Comparison of ENCODE assay signal across 20 cellular contexts in genomic region chr11:114176321-114176720, GRCh38.
DNase-seq lines count a peak whose midpoint lies in the region; ATAC-seq and TF ChIP-seq lines count a peak whose summit lies in the region.
"Had no signal": no experiment of that assay in that cellular context is flagged by ENCODE, and none has a peak within 500 bp of the region (broad histone marks: within the 10 kb centered on the region; RNA-seq: fewer than 3 reads in every experiment).

No MANE protein-coding gene starts in this region.

- H3K27me3 ChIP-seq in right atrium auricular region: no peaks in the 10 kb centered on the region
- no peaks in the 10 kb centered on the region for H3K27me3 ChIP-seq in skeletal muscle tissue (ENCODE audit: control insufficient read depth in 3 of 3, insufficient read depth in 3 of 3, low read length in 3 of 3)
- H3K27me3 ChIP-seq in aorta (ENCODE audit: control insufficient read depth in 1 of 2, insufficient read depth in 2 of 2, low read length in 1 of 2): no peaks in the 10 kb centered on the region

- intact Hi-C loops in Right ventricle myocardium inferior (cut with DNase I): no loop called here
- intact Hi-C loops in aorta (cut with DNase I): loop anchor here (5.0 kb wide), 3 partner anchors 44 to 99 kb away; no protein-coding TSS in a partner anchor

- H3K27ac Mint-ChIP-seq in activated CD4-positive, alpha-beta T cell treated with anti-CD3 and anti-CD28 coated beads, Interleukin-2, amount 10 ng/mL, durations not matched to agents 7 days and 5 days: no peak overlapping the region
- H3K27ac Mint-ChIP-seq: activated T-helper 17 cell treated with anti-CD3 and anti-CD28 coated beads, Interleukin-2, amount 50 U/mL, for 72 hours; CD4-positive, alpha-beta T cell; IgD-negative memory B cell had no signal

- no peak overlapping the region for H3K4me3 Mint-ChIP-seq in activated CD4-positive, alpha-beta T cell treated with anti-CD3 and anti-CD28 coated beads, Interleukin-2, amount 10 ng/mL, durations not matched to agents 7 days and 5 days
- H3K4me3 Mint-ChIP-seq: activated T-helper 17 cell treated with anti-CD3 and anti-CD28 coated beads, Interleukin-2, amount 50 U/mL, for 72 hours; CD4-positive, alpha-beta T cell had no signal

- POLR2A ChIA-PET in activated CD4-positive, alpha-beta T cell treated with anti-CD3 and anti-CD28 coated beads, Interleukin-2, amount 10 ng/mL, durations not matched to agents 7 days and 5 days (lab: Charles Lee): no interaction called here

- H3K4me3 ChIP-seq in right atrium auricular region: no peak overlapping the region
- peak overlapping the region in 2 of 3 donors; percentile 1 to 36 for H3K4me3 ChIP-seq in skeletal muscle tissue (ENCODE audit: low read length in 3 of 3)
- H3K4me3 ChIP-seq in aorta (ENCODE audit: low read length in 2 of 2): no peak overlapping the region

- peaks cover 7% of the 10 kb centered on the region for H3K36me3 Mint-ChIP-seq in activated CD4-positive, alpha-beta T cell treated with anti-CD3 and anti-CD28 coated beads, Interleukin-2, amount 10 ng/mL, durations not matched to agents 7 days and 5 days (ENCODE audit: low read depth)
- H3K36me3 Mint-ChIP-seq: IgD-negative memory B cell had no signal

- DNase-seq in right atrium auricular region (ENCODE audit: low spot score) (no peak), Right ventricle myocardium inferior (ENCODE audit: missing footprints) (no peak), left lobe of liver (ENCODE audit: low spot score) (peak; percentile 81), aorta (no peak), SIG-M5 (lab: John Stamatoyannopoulos, UW) (no peak)
- DNase-seq in activated CD4-positive, alpha-beta T cell treated with anti-CD3 and anti-CD28 coated beads, Interleukin-2, amount 10 ng/mL, durations not matched to agents 7 days and 5 days: no peak
- DNase-seq: ACHN; activated CD8-positive, alpha-beta memory T cell treated with anti-CD3 and anti-CD28 coated beads for 24 hours; amniotic stem cell; CD4-positive, alpha-beta T cell; DMS79 treated with DMSO at 0.1 percent for 48 hours; NCI-H187 treated with DMSO at 0.1 percent for 48 hours; NCI-H446; substantia nigra; T-helper 1 cell; WERI-Rb-1 had no signal

- H3K27ac ChIP-seq in right atrium auricular region (peak overlapping the region; percentile 99), skeletal muscle tissue (ENCODE audit: low read depth, low read length) (peak overlapping the region; percentile 99), aorta (ENCODE audit: low read depth in 1 of 2, low read length in 2 of 2) (peak overlapping the region; percentile 79 to 80)
- H3K27ac ChIP-seq: WERI-Rb-1 had no signal

- peaks cover 82% of the 10 kb centered on the region for H3K4me1 Mint-ChIP-seq in activated CD4-positive, alpha-beta T cell treated with anti-CD3 and anti-CD28 coated beads, Interleukin-2, amount 10 ng/mL, durations not matched to agents 7 days and 5 days

- no peaks in the 10 kb centered on the region for H3K27me3 Mint-ChIP-seq in activated CD4-positive, alpha-beta T cell treated with anti-CD3 and anti-CD28 coated beads, Interleukin-2, amount 10 ng/mL, durations not matched to agents 7 days and 5 days
- H3K27me3 Mint-ChIP-seq: activated T-helper 17 cell treated with anti-CD3 and anti-CD28 coated beads, Interleukin-2, amount 50 U/mL, for 72 hours; CD4-positive, alpha-beta T cell had no signal

- H3K9ac ChIP-seq in skeletal muscle tissue (ENCODE audit: low read depth in 1 of 3, low read length in 3 of 3): peak overlapping the region; percentile 4 to 77 (median 54)

- no peak for TF ChIP-seq CTCF in right atrium auricular region (IDR thresholded peaks at IDR 0.05)

- 83 to 89% methylated on average over 8 of the region's 8 CpGs for WGBS in aorta, 2 donors

- CTCF ChIA-PET in activated CD4-positive, alpha-beta T cell treated with anti-CD3 and anti-CD28 coated beads, Interleukin-2, amount 10 ng/mL, durations not matched to agents 7 days and 5 days (lab: Charles Lee): interaction anchor here (1.2 to 1.7 kb wide), 3 partner anchors 10 to 85 kb away, joined by 3 to 8 read pairs (median 5); no protein-coding TSS in a partner anchor

- H3K9me3 ChIP-seq in right atrium auricular region: no peaks in the 10 kb centered on the region
- no peaks in the 10 kb centered on the region for H3K9me3 ChIP-seq in skeletal muscle tissue (ENCODE audit: control insufficient read depth in 3 of 3, low read length in 3 of 3)
- no peaks in the 10 kb centered on the region for H3K9me3 ChIP-seq in aorta (ENCODE audit: control insufficient read depth, low read length)

- H3K9me3 Mint-ChIP-seq in activated CD4-positive, alpha-beta T cell treated with anti-CD3 and anti-CD28 coated beads, Interleukin-2, amount 10 ng/mL, durations not matched to agents 7 days and 5 days: no peaks in the 10 kb centered on the region
- H3K9me3 Mint-ChIP-seq: activated T-helper 17 cell treated with anti-CD3 and anti-CD28 coated beads, Interleukin-2, amount 50 U/mL, for 72 hours; CD4-positive, alpha-beta T cell; IgD-negative memory B cell had no signal

- H3K36me3 ChIP-seq in right atrium auricular region: peaks cover 8% of the 10 kb centered on the region
- H3K36me3 ChIP-seq in skeletal muscle tissue (ENCODE audit: control insufficient read depth in 3 of 3, insufficient read depth in 3 of 3, low read length in 3 of 3): no peaks in the 10 kb centered on the region
- no peaks in the 10 kb centered on the region for H3K36me3 ChIP-seq in aorta (ENCODE audit: control insufficient read depth in 1 of 2, insufficient read depth in 2 of 2, low read length in 1 of 2)
- H3K36me3 ChIP-seq: WERI-Rb-1 had no signal

- no peak for ATAC-seq in Right ventricle myocardium inferior
- ATAC-seq in left lobe of liver: peak; percentile 53
- no peak for ATAC-seq in aorta (ENCODE audit: low FRiP score)
- no peak for ATAC-seq in HG02870 (IDR thresholded peaks at IDR 0.05; ENCODE audit: unreplicated experiment)
- ATAC-seq: activated T-helper 17 cell treated with anti-CD3 and anti-CD28 coated beads, Interleukin-2, amount 50 U/mL, for 72 hours had no signal

- H3K4me1 ChIP-seq in right atrium auricular region (peaks cover 0 to 97% of the 10 kb centered on the region in 2 donors), skeletal muscle tissue (ENCODE audit: control insufficient read depth in 3 of 3, insufficient read depth in 3 of 3, low read length in 3 of 3) (peaks cover 98 to 100% (median 100%) of the 10 kb centered on the region in 3 donors), aorta (ENCODE audit: control insufficient read depth in 1 of 2, insufficient read depth in 2 of 2, low read length in 2 of 2) (peaks cover 18 to 22% of the 10 kb centered on the region in 2 donors)

Comparison
In these comparisons a context has a peak if more than half of its experiments do, and no peak if none do; other contexts are left out.
1. H3K4me3 ChIP-seq: peak in skeletal muscle tissue (2 of 3); none in right atrium auricular region (0 of 2) and aorta (0 of 2).
2. Peak in every context shown above with its lines, with median percentiles within 50 percentile points of each other: H3K27ac ChIP-seq.